Comparison of ENCODE assay signal across 1 cellular context in the genomic region with DNA sequence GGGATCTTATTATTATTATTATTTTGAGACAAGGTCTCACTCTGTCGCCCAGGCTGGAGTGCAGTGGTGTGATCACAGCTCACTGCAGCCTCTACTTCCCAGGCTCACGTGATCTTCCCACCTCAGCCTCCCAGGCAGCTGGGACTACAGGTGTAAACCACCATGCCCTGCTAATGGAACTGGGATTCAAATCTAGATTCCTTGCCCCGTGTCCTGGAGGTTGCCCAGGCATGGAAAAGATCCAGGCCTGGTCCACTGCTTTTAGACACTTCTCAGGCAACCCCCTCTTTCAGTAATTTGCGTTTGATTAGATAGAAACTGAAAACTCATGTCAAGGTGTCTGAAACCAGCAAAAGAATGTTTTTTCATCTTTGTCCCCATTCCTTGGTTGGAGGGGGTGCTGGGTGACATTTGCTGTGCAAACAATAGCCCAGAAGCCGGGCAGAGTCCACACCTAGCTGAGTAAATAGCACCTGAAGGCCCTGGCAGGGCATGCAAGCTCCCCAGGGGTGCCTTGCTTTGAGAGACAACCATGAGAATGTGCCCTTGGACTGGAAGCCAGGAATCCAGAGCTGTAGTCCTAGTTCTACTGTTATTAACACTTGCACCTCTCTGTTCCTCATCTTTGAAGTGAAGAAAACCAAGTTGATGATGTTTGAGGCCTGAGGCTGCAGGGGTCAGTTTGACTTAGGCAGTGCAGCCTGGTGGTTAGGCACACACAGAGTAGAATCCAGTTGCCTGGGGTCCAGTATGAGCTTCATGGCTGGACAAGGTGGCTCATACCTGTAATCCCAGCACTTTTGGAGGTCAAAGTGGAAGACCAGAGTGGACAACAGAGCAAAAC.
TF ChIP-seq lines count a peak whose summit lies in the region.

No MANE protein-coding gene starts in this region.

TF ChIP-seq in GM12878, 131 proteins besides CTCF, POLR2A, EP300 and RAD21 (continued from another document):
- TF ChIP-seq JUND (IDR thresholded peaks at IDR 0.05; ENCODE audit: low read depth, low read length) (no peak), YY1 (IDR thresholded peaks at IDR 0.05; ENCODE audit: low read depth, low read length) (no peak), FOXM1 (IDR thresholded peaks at IDR 0.05; ENCODE audit: low read depth, low read length) (no peak), CBFB (IDR thresholded peaks at IDR 0.05; ENCODE audit: low read depth) (no peak), BHLHE40 (IDR thresholded peaks at IDR 0.05; ENCODE audit: borderline replicate concordance in 1 of 2, low read depth in 2 of 2, low read length in 1 of 2) (peak; percentile 75 to 90), SREBF2 (IDR thresholded peaks at IDR 0.05; ENCODE audit: low read length) (no peak), POU2F2 (IDR thresholded peaks at IDR 0.05; ENCODE audit: borderline replicate concordance, low read depth, low read length) (no peak), NR2C1 (IDR thresholded peaks at IDR 0.05) (no peak), ZZZ3 (IDR thresholded peaks at IDR 0.05; ENCODE audit: control insufficient read depth, insufficient read length, low read depth) (no peak), ATF7 (IDR thresholded peaks at IDR 0.05; ENCODE audit: low read depth) (0 out of 2 replicates have a peak, but pooled peaks have one; percentile 17), NFYA (IDR thresholded peaks at IDR 0.05; ENCODE audit: borderline replicate concordance, low read depth, low read length) (no peak), MYB (IDR thresholded peaks at IDR 0.05; ENCODE audit: borderline replicate concordance, low read depth, low read length) (no peak)
- TF ChIP-seq, protein P1, sequence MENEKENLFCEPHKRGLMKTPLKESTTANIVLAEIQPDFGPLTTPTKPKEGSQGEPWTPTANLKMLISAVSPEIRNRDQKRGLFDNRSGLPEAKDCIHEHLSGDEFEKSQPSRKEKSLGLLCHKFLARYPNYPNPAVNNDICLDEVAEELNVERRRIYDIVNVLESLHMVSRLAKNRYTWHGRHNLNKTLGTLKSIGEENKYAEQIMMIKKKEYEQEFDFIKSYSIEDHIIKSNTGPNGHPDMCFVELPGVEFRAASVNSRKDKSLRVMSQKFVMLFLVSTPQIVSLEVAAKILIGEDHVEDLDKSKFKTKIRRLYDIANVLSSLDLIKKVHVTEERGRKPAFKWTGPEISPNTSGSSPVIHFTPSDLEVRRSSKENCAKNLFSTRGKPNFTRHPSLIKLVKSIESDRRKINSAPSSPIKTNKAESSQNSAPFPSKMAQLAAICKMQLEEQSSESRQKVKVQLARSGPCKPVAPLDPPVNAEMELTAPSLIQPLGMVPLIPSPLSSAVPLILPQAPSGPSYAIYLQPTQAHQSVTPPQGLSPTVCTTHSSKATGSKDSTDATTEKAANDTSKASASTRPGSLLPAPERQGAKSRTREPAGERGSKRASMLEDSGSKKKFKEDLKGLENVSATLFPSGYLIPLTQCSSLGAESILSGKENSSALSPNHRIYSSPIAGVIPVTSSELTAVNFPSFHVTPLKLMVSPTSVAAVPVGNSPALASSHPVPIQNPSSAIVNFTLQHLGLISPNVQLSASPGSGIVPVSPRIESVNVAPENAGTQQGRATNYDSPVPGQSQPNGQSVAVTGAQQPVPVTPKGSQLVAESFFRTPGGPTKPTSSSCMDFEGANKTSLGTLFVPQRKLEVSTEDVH (IDR thresholded peaks at IDR 0.05; ENCODE audit: low read depth, partially characterized antibody) = no peak
- TF ChIP-seq, protein P2, sequence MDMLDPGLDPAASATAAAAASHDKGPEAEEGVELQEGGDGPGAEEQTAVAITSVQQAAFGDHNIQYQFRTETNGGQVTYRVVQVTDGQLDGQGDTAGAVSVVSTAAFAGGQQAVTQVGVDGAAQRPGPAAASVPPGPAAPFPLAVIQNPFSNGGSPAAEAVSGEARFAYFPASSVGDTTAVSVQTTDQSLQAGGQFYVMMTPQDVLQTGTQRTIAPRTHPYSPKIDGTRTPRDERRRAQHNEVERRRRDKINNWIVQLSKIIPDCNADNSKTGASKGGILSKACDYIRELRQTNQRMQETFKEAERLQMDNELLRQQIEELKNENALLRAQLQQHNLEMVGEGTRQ (IDR thresholded peaks at IDR 0.05; ENCODE audit: borderline replicate concordance, low read depth, low read length) = no peak
TF ChIP-seq in GM12878: peak in this region for 18.
